ENCODE assay signal across 23 cellular contexts in genomic region chr11:108724974-108725689, GRCh38.
"Had no signal": no experiment of that assay in that cellular context is flagged by ENCODE, and none has a peak within 500 bp of the region (broad histone marks: within the 10 kb centered on the region; RNA-seq: fewer than 3 reads in every experiment).

No MANE protein-coding gene starts in this region.

- H3K27me3 Mint-ChIP-seq: IgD-negative memory B cell had no signal

- H3K27me3 ChIP-seq: MG63, SJSA1 had no signal

- H3K9me3 ChIP-seq: SJSA1 had no signal

- H3K27ac ChIP-seq: SJSA1, SK-N-MC had no signal

- H3K4me3 ChIP-seq: MG63, SJSA1, SK-N-MC had no signal

- FAIRE-seq: RCC 7860 had no signal

- DNase-seq: KBM-7, MG63, NCI-H1105 treated with DMSO at 0.1 percent for 48 hours, NCI-H1417 treated with DMSO at 0.1 percent for 48 hours, NCI-H146, NCI-H187, NCI-H2029, NCI-H2081 treated with DMSO at 0.1 percent for 48 hours, NCI-H2171, NCI-H226, NCI-H446, NCI-H510A, NCI-H524 treated with DMSO at 0.1 percent for 48 hours, NCI-H69, NCI-H774, Right ventricle myocardium superior, RPMI8226, SIG-M5, T-helper 2 cell had no signal

- H3K4me1 ChIP-seq: SJSA1 had no signal

- H3K36me3 ChIP-seq: SJSA1 had no signal

- H3K27ac Mint-ChIP-seq: IgD-negative memory B cell had no signal
